Comparison of ENCODE assay signal across 1 cellular context in genomic region chr4:87219648-87220093, GRCh38.
TF ChIP-seq lines count a peak whose summit lies in the region.

No MANE protein-coding gene starts in this region.

TF ChIP-seq in endothelial cell of umbilical vein, 7 proteins besides CTCF, POLR2A, EP300 and RAD21:
- TF ChIP-seq JUN (IDR thresholded peaks at IDR 0.05; ENCODE audit: borderline replicate concordance, insufficient read depth, insufficient read length, low read depth) (no peak), GATA2 (IDR thresholded peaks at IDR 0.05; ENCODE audit: insufficient read depth, insufficient read length, low read depth, low read length) (no peak), MYC (IDR thresholded peaks at IDR 0.05; ENCODE audit: low read depth, low read length) (no peak), FOS (IDR thresholded peaks at IDR 0.05; ENCODE audit: borderline replicate concordance, insufficient read depth, low read length) (no peak), EZH2 (IDR thresholded peaks at IDR 0.05; ENCODE audit: borderline replicate concordance, low read depth, low read length, severe bottlenecking) (no peak), POLR2AphosphoS5 (IDR thresholded peaks at IDR 0.05; ENCODE audit: insufficient read depth, low read depth, low read length) (no peak)
